ENCODE assay signal across 1 cellular context in genomic region chr17:37547986-37548385, GRCh38.
TF ChIP-seq lines count a peak whose summit lies in the region.

No MANE protein-coding gene starts in this region.

TF ChIP-seq in GM23338, 12 proteins besides CTCF, POLR2A, EP300 and RAD21 (continued from another document):
- TF ChIP-seq ZNF462 (CRISPR knock-in tag; IDR thresholded peaks at IDR 0.05) (no peak), JUNB (IDR thresholded peaks at IDR 0.05; ENCODE audit: unreplicated experiment) (no peak), REST (IDR thresholded peaks at IDR 0.05; ENCODE audit: unreplicated experiment) (no peak), NANOG (IDR thresholded peaks at IDR 0.05; ENCODE audit: borderline replicate concordance) (no peak), POLR2AphosphoS5 (IDR thresholded peaks at IDR 0.05; ENCODE audit: low read depth) (no peak), EZH2 (IDR thresholded peaks at IDR 0.05; ENCODE audit: low read depth, unreplicated experiment) (no peak), STAT1 (IDR thresholded peaks at IDR 0.05; ENCODE audit: unreplicated experiment) (no peak)
